In the genomic region with DNA sequence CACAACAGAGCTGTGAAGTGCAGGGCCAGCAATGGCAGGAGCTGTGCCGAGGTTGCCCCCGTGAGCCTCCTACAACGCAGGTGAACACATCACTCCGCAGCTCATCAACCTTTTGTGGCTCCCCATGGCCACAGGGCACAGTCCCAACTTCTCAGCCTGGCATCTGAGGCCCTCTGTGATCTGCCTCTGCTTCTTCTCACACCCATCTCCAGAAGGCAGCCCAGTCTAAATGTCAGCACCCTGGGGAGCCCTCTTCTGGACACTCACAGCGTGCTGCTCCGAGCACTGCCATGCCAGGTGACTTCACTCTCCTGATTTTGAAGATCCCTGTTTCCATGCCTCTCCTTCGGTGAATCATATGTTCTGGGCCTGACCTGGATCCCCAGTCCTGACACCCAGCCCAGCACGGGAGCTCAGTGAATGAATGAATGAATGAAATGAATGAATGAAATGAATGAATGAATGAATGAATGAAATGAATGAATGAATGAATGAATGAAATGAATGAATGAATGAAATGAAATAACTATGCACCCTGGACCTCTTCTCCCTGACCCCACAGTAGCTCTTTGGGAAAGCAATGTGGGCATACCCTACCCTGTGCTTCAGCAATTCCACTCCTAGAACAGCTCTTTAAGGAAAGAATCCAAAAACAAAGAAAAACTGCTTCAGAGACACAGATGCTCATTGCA, we compare ENCODE assay signal across 10 cellular contexts. TPM values are rescaled to one million over a fixed set of nuclear protein-coding genes. Genes with fewer than 3 reads are reported as not detected.
DNase-seq lines count a peak whose midpoint lies in the region; ATAC-seq, FAIRE-seq and TF ChIP-seq lines count a peak whose summit lies in the region.
"Had no signal": no experiment of that assay in that cellular context is flagged by ENCODE, and none has a peak within 500 bp of the region (broad histone marks: within the 10 kb centered on the region; RNA-seq: fewer than 3 reads in every experiment).

No MANE protein-coding gene starts in this region.

- H2AFZ ChIP-seq in IMR-90 (replicated peaks; ENCODE audit: low read length, poor library complexity) (no peak overlapping the region), K562 (ENCODE audit: low read depth, low read length) (peak overlapping the region; percentile 88)

- H3K4me1 ChIP-seq in IMR-90 (ENCODE audit: control insufficient read depth, insufficient read depth, low read length) (no peaks in the 10 kb centered on the region), K562 (replicated peaks in 1 of 2; ENCODE audit: control insufficient read depth in 2 of 2, insufficient read depth in 2 of 2, low read length in 2 of 2) (peaks cover 9 to 17% of the 10 kb centered on the region in 2 experiments; a peak in 4 of 5 replicates)
- H3K4me1 ChIP-seq in naive thymus-derived CD4-positive, alpha-beta T cell (ENCODE audit: control insufficient read depth in 2 of 2, insufficient read depth in 2 of 2, low read length in 2 of 2) = no peaks in the 10 kb centered on the region

- H3K18ac ChIP-seq in IMR-90 (ENCODE audit: low read depth, low read length) = no peak overlapping the region

- no peaks in the 10 kb centered on the region for H3K36me3 ChIP-seq in IMR-90 (ENCODE audit: control insufficient read depth, insufficient read depth, low read length)
- no peaks in the 10 kb centered on the region for H3K36me3 ChIP-seq in K562 (ENCODE audit: control insufficient read depth, insufficient read depth, low read length)
- no peaks in the 10 kb centered on the region for H3K36me3 ChIP-seq in naive thymus-derived CD4-positive, alpha-beta T cell (ENCODE audit: control insufficient read depth in 2 of 3, insufficient read depth in 3 of 3, low read length in 3 of 3)

- no peaks in the 10 kb centered on the region for H3K4me1 Mint-ChIP-seq in naive thymus-derived CD4-positive, alpha-beta T cell
- H3K4me1 Mint-ChIP-seq in CD14-positive monocyte = no peaks in the 10 kb centered on the region

- TF ChIP-seq POLR2A in IMR-90 (IDR thresholded peaks at IDR 0.05; ENCODE audit: low read depth, low read length) (no peak), K562 (conservative IDR thresholded peaks at IDR 0.05) (no peak)

- no peak overlapping the region for H2BK15ac ChIP-seq in IMR-90 (ENCODE audit: low read depth, low read length)

- H3K56ac ChIP-seq in IMR-90 (ENCODE audit: extremely low read depth, insufficient read depth, low read length) = no peak overlapping the region

- no peaks in the 10 kb centered on the region for H3K79me1 ChIP-seq in IMR-90 (ENCODE audit: low read depth in 1 of 2, low read length in 2 of 2)

- no peaks in the 10 kb centered on the region for H3K9me3 Mint-ChIP-seq in naive thymus-derived CD4-positive, alpha-beta T cell
- no peaks in the 10 kb centered on the region for H3K9me3 Mint-ChIP-seq in CD14-positive monocyte

- no peak for FAIRE-seq in D721Med (lab: Jason Lieb, UNC)
- peak; percentile 93 for FAIRE-seq in K562 (lab: Jason Lieb, UNC)

- H2BK5ac ChIP-seq in IMR-90 (ENCODE audit: low read depth, low read length, poor library complexity, severe bottlenecking) = no peak overlapping the region

- no peak overlapping the region for H3K23ac ChIP-seq in IMR-90 (ENCODE audit: low read depth, low read length)

- no peak overlapping the region for H3K14ac ChIP-seq in IMR-90 (replicated peaks; ENCODE audit: low read depth, low read length)

- no peak overlapping the region for H2AK5ac ChIP-seq in IMR-90 (ENCODE audit: low read depth, low read length)

- intact Hi-C loops in IMR-90 (cut with micrococcal nuclease) = no loop called here
- intact Hi-C loops in K562 (cut with micrococcal nuclease) = no loop called here
- intact Hi-C loops in left colon (cut with DNase I, micrococcal nuclease) = no loop called here
- intact Hi-C loops in naive thymus-derived CD4-positive, alpha-beta T cell (cut with micrococcal nuclease) = no loop called here
- intact Hi-C loops in CD14-positive monocyte (cut with micrococcal nuclease) = no loop called here

- H3K27ac Mint-ChIP-seq in naive thymus-derived CD4-positive, alpha-beta T cell = peak overlapping the region in 1 of 9 donors; percentile 22
- peak overlapping the region in 2 of 7 donors; percentile 45 to 54 for H3K27ac Mint-ChIP-seq in CD14-positive monocyte

- H3K9ac ChIP-seq in IMR-90 (ENCODE audit: low read depth, low read length) (no peak overlapping the region), K562 (ENCODE audit: insufficient read depth in 1 of 2, low read depth in 2 of 2, low read length in 2 of 2) (peak overlapping the region in 1 of 2 experiments; percentile 81; a peak in 2 of 4 replicates)

- no peaks in the 10 kb centered on the region for H3K9me3 ChIP-seq in IMR-90 (ENCODE audit: control insufficient read depth, insufficient read depth, low read length)
- no peaks in the 10 kb centered on the region for H3K9me3 ChIP-seq in K562 (replicated peaks; ENCODE audit: control insufficient read depth, insufficient read depth, low read depth, low read length)
- H3K9me3 ChIP-seq in naive thymus-derived CD4-positive, alpha-beta T cell (ENCODE audit: control insufficient read depth in 2 of 3, low read length in 3 of 3) = no peaks in the 10 kb centered on the region

- H3K4me3 Mint-ChIP-seq in naive thymus-derived CD4-positive, alpha-beta T cell = no peak overlapping the region
- H3K4me3 Mint-ChIP-seq in CD14-positive monocyte = no peak overlapping the region

- TF ChIP-seq RAD21 in IMR-90 (IDR thresholded peaks at IDR 0.05; ENCODE audit: low read length) (no peak), K562 (CRISPR knock-in tag; conservative IDR thresholded peaks at IDR 0.05 in 1 of 2, IDR thresholded peaks at IDR 0.05 in 1 of 2) (peak; percentile 23 to 48; a peak in 3 of 4 replicates)

- no peak overlapping the region for H4K5ac ChIP-seq in IMR-90 (ENCODE audit: low read depth, low read length)

- in situ Hi-C loops in IMR-90 (cut with MboI; ENCODE audit: low sequenced_read_pairs) = no loop called here
- in situ Hi-C loops in K562 (cut with MboI) = loop anchor here (10.0 kb wide), 2 partner anchors 168 to 398 kb away; no protein-coding TSS in a partner anchor

- H3K36me3 Mint-ChIP-seq in naive thymus-derived CD4-positive, alpha-beta T cell = no peaks in the 10 kb centered on the region
- no peaks in the 10 kb centered on the region for H3K36me3 Mint-ChIP-seq in CD14-positive monocyte

- H4K20me1 ChIP-seq in IMR-90 (ENCODE audit: insufficient read depth, low read length) (no peaks in the 10 kb centered on the region), K562 (replicated peaks; ENCODE audit: control insufficient read depth, insufficient read depth, low read length) (no peaks in the 10 kb centered on the region)

- POLR2A ChIA-PET in IMR-90 (lab: Charles Lee; ENCODE audit: unreplicated experiment) = no interaction called here
- POLR2A ChIA-PET in K562 (lab: Yijun Ruan, JAX) = interaction anchor here (0.7 to 2.1 kb wide), 3 partner anchors 10 to 121 kb away, joined by 3 to 7 read pairs (median 4); partner anchors contain the start of gene IREB2
- POLR2A ChIA-PET in naive thymus-derived CD4-positive, alpha-beta T cell (lab: Charles Lee) = no interaction called here

- H3K4me2 ChIP-seq in IMR-90 (ENCODE audit: low read depth, low read length) = no peak overlapping the region
- H3K4me2 ChIP-seq in K562 (ENCODE audit: insufficient read depth, low read length) = peak overlapping the region; percentile 34; the same call in 1 of the 2 replicates

- no peaks in the 10 kb centered on the region for H3K79me2 ChIP-seq in K562 (ENCODE audit: control insufficient read depth, insufficient read depth, low read length)

- ATAC-seq in IMR-90 (ENCODE audit: low read depth) (peak; percentile 56; the same call in 1 of the 2 replicates), K562 (peak; percentile 73), left colon (peak; percentile 64), HG03460 (IDR thresholded peaks at IDR 0.05; ENCODE audit: unreplicated experiment) (no peak)
- no peak for ATAC-seq in naive thymus-derived CD4-positive, alpha-beta T cell

- no peak for TF ChIP-seq EP300 in K562 (IDR thresholded peaks at IDR 0.05; ENCODE audit: low read length)

- DNase-seq in D721Med (ENCODE audit: insufficient read length, low spot score) (no peak), IMR-90 (no peak), K562 (ENCODE audit: extremely low read depth in 1 of 4, low spot score in 3 of 4) (peak; percentile 51 to 60 (median 55)), left colon (peak in 1 of 2 donors; percentile 54), activated gamma-delta T cell treated with Interleukin-2 at 50 U/mL for 16 hours (no peak), CD14-positive monocyte (ENCODE audit: low spot score) (no peak)
- no peak for DNase-seq in naive thymus-derived CD4-positive, alpha-beta T cell

- no peak overlapping the region for H4K8ac ChIP-seq in IMR-90 (ENCODE audit: low read depth in 2 of 2, low read length in 2 of 2)

- CTCF ChIA-PET in IMR-90 (lab: Yijun Ruan, JAX) (no interaction called here), K562 (lab: Yijun Ruan, JAX; ENCODE audit: low intra/inter-chr PET ratio) (interaction anchor here (0.6 kb wide), 1 partner anchor 108 kb away, joined by 4 read pairs; no protein-coding TSS in a partner anchor)
- CTCF ChIA-PET in naive thymus-derived CD4-positive, alpha-beta T cell (lab: Charles Lee) = interaction anchor here (0.8 kb wide), 1 partner anchor 9 kb away, joined by 3 read pairs; no protein-coding TSS in a partner anchor

- no peak overlapping the region for H3K4ac ChIP-seq in IMR-90 (ENCODE audit: low read depth, low read length)

- H2BK120ac ChIP-seq in IMR-90 (ENCODE audit: low read depth, low read length) = no peak overlapping the region

- WGBS in IMR-90 (ENCODE audit: extremely low coverage in 2 of 2, insufficient read length in 1 of 2), 2 experiments = 75% methylated on average over 2 of the region's 8 CpGs; no CpG with 5 or more reads in 1 of the 2 experiments
- WGBS in K562 (ENCODE audit: insufficient coverage, low coverage, missing lambda C conversion rate) = 55% methylated on average over 8 of the region's 8 CpGs

- H4K91ac ChIP-seq in IMR-90 (ENCODE audit: insufficient read depth, low read depth, low read length) = no peak overlapping the region

- H3K4me3 ChIP-seq in IMR-90 (ENCODE audit: insufficient read depth, low read depth, low read length) (no peak overlapping the region), K562 (no peak overlapping the region)
- no peak overlapping the region for H3K4me3 ChIP-seq in naive thymus-derived CD4-positive, alpha-beta T cell (ENCODE audit: low read length)

- TF ChIP-seq CTCF in D721Med (IDR thresholded peaks at IDR 0.05; ENCODE audit: insufficient read depth, missing control alignments) = peak; percentile 11
- TF ChIP-seq CTCF in IMR-90 (conservative IDR thresholded peaks at IDR 0.05; ENCODE audit: low read depth, low read length) = no peak; the same call in 1 of the 2 replicates
- peak; percentile 47 to 54 (median 53) for TF ChIP-seq CTCF in K562 (IDR thresholded peaks at IDR 0.05 in 2 of 3, conservative IDR thresholded peaks at IDR 0.05 in 1 of 3; ENCODE audit: insufficient read depth in 2 of 3, low read depth in 1 of 3, low read length in 3 of 3)
- no peak for TF ChIP-seq CTCF in CD14-positive monocyte (IDR thresholded peaks at IDR 0.05)

- H3K9me1 ChIP-seq in IMR-90 (ENCODE audit: insufficient read depth, low read length) (peaks cover 6% of the 10 kb centered on the region; the same call in 1 of the 2 replicates), K562 (ENCODE audit: control insufficient read depth, insufficient read depth, low read length) (peaks cover 7% of the 10 kb centered on the region)

- H2AK9ac ChIP-seq in IMR-90 (replicated peaks; ENCODE audit: low read depth, low read length, poor library complexity) = no peak overlapping the region

- BruUV-seq in IMR-90 (replicated peaks; lab: Mats Ljungman, UMichigan) (no TSS peak), K562 (replicated peaks; lab: Mats Ljungman, UMichigan) (no TSS peak)

- H3K27ac ChIP-seq in IMR-90 (ENCODE audit: insufficient read depth, low read length) (no peak overlapping the region), K562 (ENCODE audit: extremely low read depth, low read depth, low read length) (no peak overlapping the region)
- no peak overlapping the region for H3K27ac ChIP-seq in naive thymus-derived CD4-positive, alpha-beta T cell (ENCODE audit: low read depth, low read length)

- dilution Hi-C loops in IMR-90 (cut with HindIII; ENCODE audit: low sequenced_read_pairs, unreplicated experiment) = no loop called here

- no peak overlapping the region for H2BK20ac ChIP-seq in IMR-90 (ENCODE audit: low read depth, low read length)

- H3K27me3 Mint-ChIP-seq in naive thymus-derived CD4-positive, alpha-beta T cell = peaks cover 0 to 8% (median 0%) of the 10 kb centered on the region in 5 donors
- peaks cover 0 to 8% (median 0%) of the 10 kb centered on the region in 3 donors for H3K27me3 Mint-ChIP-seq in CD14-positive monocyte (ENCODE audit: low read depth in 3 of 3)

- H3K27me3 ChIP-seq in IMR-90 (ENCODE audit: control insufficient read depth, insufficient read depth, low read length) (peaks cover 23% of the 10 kb centered on the region; the same call in 1 of the 2 replicates), K562 (ENCODE audit: control insufficient read depth in 2 of 2, insufficient read depth in 2 of 2, low read length in 2 of 2) (no peaks in the 10 kb centered on the region)
- H3K27me3 ChIP-seq in naive thymus-derived CD4-positive, alpha-beta T cell (ENCODE audit: control insufficient read depth in 2 of 2, insufficient read depth in 2 of 2, low read length in 2 of 2) = no peaks in the 10 kb centered on the region

RNA-seq across cellular contexts. Expression of gene SKIC8, which starts 17.9 kb away (rescaled TPM):
- total RNA-seq in IMR-90 (2012; rRNA removed) (102 and 124 TPM in 2 replicates), K562 (2014; rRNA removed) (99.3 and 118 TPM in 2 replicates), K562 (2014; rRNA removed; fragmentation: Illumina TruSeq; extraction: Trizol) (139 and 146 TPM in 2 replicates), K562 (2015; rRNA removed; fragmentation: Illumina TruSeq; extraction: Trizol) (152 and 164 TPM in 2 replicates), K562 (2021) (79.5 and 87.3 TPM in 2 replicates), left colon (10 to 100 TPM; 33.2 to 35.1 TPM)
- polyA plus RNA-seq in IMR-90 (2012; rRNA removed) (69.9 and 72.2 TPM in 2 replicates), K562 (2011; rRNA removed) (158 and 224 TPM in 2 replicates), K562 (2014; fragmentation: Illumina TruSeq; extraction: Trizol) (124 and 127 TPM in 2 replicates), K562 (2014; fragmentation: Nextera tagmentation; extraction: Ambion mirVana) (100 to 1,000 TPM; 352 to 389 TPM), K562 (2014; rRNA removed) (140 and 168 TPM in 2 replicates), CD14-positive monocyte (100 to 1,000 TPM in 1 of 2 donors, 10 to 100 TPM in 1; 88.0 to 123 TPM)
- 36.8 and 57.4 TPM in 2 replicates for polyA plus RNA-seq in IMR-90 (2012; cell fraction: cytosol; rRNA removed)
- 19.0 and 72.0 TPM in 2 replicates for polyA plus RNA-seq in IMR-90 (2012; cell fraction: nucleus; rRNA removed; ENCODE audit: low replicate concordance)
- 61.2 and 107 TPM in 2 replicates for total RNA-seq in K562 (2011; cell fraction: chromatin; rRNA removed; ENCODE audit: low replicate concordance)
- 40.1 and 43.9 TPM in 2 replicates for total RNA-seq in K562 (2011; cell fraction: nucleolus; rRNA removed)
- 76.0 and 92.8 TPM in 2 replicates for total RNA-seq in K562 (2011; cell fraction: nucleoplasm; rRNA removed)
- polyA plus RNA-seq in K562 (2011; cell fraction: cytosol; rRNA removed) = 108 and 162 TPM in 2 replicates
- polyA plus RNA-seq in K562 (2011; cell fraction: nucleus; rRNA removed) = 96.8 and 114 TPM in 2 replicates
- polyA plus RNA-seq in K562 (2012) = 60.8 and 135 TPM in 2 replicates
- 124 and 180 TPM in 2 replicates for polyA minus RNA-seq in K562 (2011; rRNA and poly(A)+ RNA removed)
- 51.6 and 80.3 TPM in 2 replicates for polyA minus RNA-seq in K562 (2011; cell fraction: cytosol; rRNA and poly(A)+ RNA removed)
- polyA minus RNA-seq in K562 (2011; cell fraction: nucleus; rRNA and poly(A)+ RNA removed) = 30.0 and 50.1 TPM in 2 replicates
- 10 to 100 TPM; 26.7 to 48.7 (median 43.6) TPM for total RNA-seq in naive thymus-derived CD4-positive, alpha-beta T cell
- 10 to 100 TPM; 95.1 to 95.8 TPM for polyA plus RNA-seq in naive thymus-derived CD4-positive, alpha-beta T cell

RNA-seq across cellular contexts. Expression of gene CRABP1, which starts 22.9 kb away (rescaled TPM):
- total RNA-seq in IMR-90 (2012; rRNA removed) = not detected in 2 replicates
- not detected in 2 replicates for polyA plus RNA-seq in IMR-90 (2012; rRNA removed)
- not detected in 2 replicates for polyA plus RNA-seq in IMR-90 (2012; cell fraction: cytosol; rRNA removed)
- polyA plus RNA-seq in IMR-90 (2012; cell fraction: nucleus; rRNA removed; ENCODE audit: low replicate concordance) = not detected in 2 replicates
- not detected in 2 replicates for total RNA-seq in K562 (2011; cell fraction: chromatin; rRNA removed; ENCODE audit: low replicate concordance)
- not detected in 2 replicates for total RNA-seq in K562 (2011; cell fraction: nucleolus; rRNA removed)
- not detected in 2 replicates for total RNA-seq in K562 (2011; cell fraction: nucleoplasm; rRNA removed)
- not detected in 2 replicates for total RNA-seq in K562 (2014; rRNA removed)
- not detected in 2 replicates for total RNA-seq in K562 (2014; rRNA removed; fragmentation: Illumina TruSeq; extraction: Trizol)
- not detected in 2 replicates for total RNA-seq in K562 (2015; rRNA removed; fragmentation: Illumina TruSeq; extraction: Trizol)
- total RNA-seq in K562 (2021) = 0.40 and 0.60 TPM in 2 replicates
- not detected in 2 replicates for polyA plus RNA-seq in K562 (2011; rRNA removed)
- polyA plus RNA-seq in K562 (2011; cell fraction: cytosol; rRNA removed) = not detected in 2 replicates
- not detected in 2 replicates for polyA plus RNA-seq in K562 (2011; cell fraction: nucleus; rRNA removed)
- polyA plus RNA-seq in K562 (2012) = not detected in 2 replicates
- polyA plus RNA-seq in K562 (2014; fragmentation: Illumina TruSeq; extraction: Trizol) = not detected in 2 replicates
- not detected for polyA plus RNA-seq in K562 (2014; fragmentation: Nextera tagmentation; extraction: Ambion mirVana)
- not detected in 2 replicates for polyA plus RNA-seq in K562 (2014; rRNA removed)
- not detected in 2 replicates for polyA minus RNA-seq in K562 (2011; rRNA and poly(A)+ RNA removed)
- polyA minus RNA-seq in K562 (2011; cell fraction: cytosol; rRNA and poly(A)+ RNA removed) = not detected in 2 replicates
- not detected in 2 replicates for polyA minus RNA-seq in K562 (2011; cell fraction: nucleus; rRNA and poly(A)+ RNA removed)
- 1 to 10 TPM in 1 of 2 donors, under 1 TPM in 1; 0.61 to 1.5 TPM for total RNA-seq in left colon
- not detected for total RNA-seq in naive thymus-derived CD4-positive, alpha-beta T cell
- polyA plus RNA-seq in naive thymus-derived CD4-positive, alpha-beta T cell = not detected
- not detected for polyA plus RNA-seq in CD14-positive monocyte
- total RNA-seq: renal cortical epithelial cell, subcutaneous adipose tissue had no signal

RNA-seq across cellular contexts. Expression of gene DNAJA4, which starts 52.9 kb away (rescaled TPM):
- total RNA-seq in IMR-90 (2012; rRNA removed) = under 0.01 and 0.18 TPM in 2 replicates
- 0.27 and 0.32 TPM in 2 replicates for polyA plus RNA-seq in IMR-90 (2012; rRNA removed)
- polyA plus RNA-seq in IMR-90 (2012; cell fraction: cytosol; rRNA removed) = 0.01 and 0.09 TPM in 2 replicates
- 0.37 and 1.4 TPM in 2 replicates for polyA plus RNA-seq in IMR-90 (2012; cell fraction: nucleus; rRNA removed; ENCODE audit: low replicate concordance)
- 0.12 and 0.23 TPM in 2 replicates for total RNA-seq in K562 (2011; cell fraction: chromatin; rRNA removed; ENCODE audit: low replicate concordance)
- 0.33 TPM in 1 of 2 replicates, not detected in the other for total RNA-seq in K562 (2011; cell fraction: nucleolus; rRNA removed)
- total RNA-seq in K562 (2011; cell fraction: nucleoplasm; rRNA removed) = 0.15 TPM in 1 of 2 replicates, not detected in the other
- not detected in 2 replicates for total RNA-seq in K562 (2014; rRNA removed)
- total RNA-seq in K562 (2014; rRNA removed; fragmentation: Illumina TruSeq; extraction: Trizol) = 0.11 TPM in 1 of 2 replicates, not detected in the other
- total RNA-seq in K562 (2015; rRNA removed; fragmentation: Illumina TruSeq; extraction: Trizol) = 0.08 TPM in 1 of 2 replicates, not detected in the other
- total RNA-seq in K562 (2021) = 0.16 and 0.25 TPM in 2 replicates
- polyA plus RNA-seq in K562 (2011; rRNA removed) = 0.05 and 0.15 TPM in 2 replicates
- 0.03 TPM in 1 of 2 replicates, not detected in the other for polyA plus RNA-seq in K562 (2011; cell fraction: cytosol; rRNA removed)
- 0.28 and 0.50 TPM in 2 replicates for polyA plus RNA-seq in K562 (2011; cell fraction: nucleus; rRNA removed)
- polyA plus RNA-seq in K562 (2012) = 0.33 and 0.56 TPM in 2 replicates
- not detected in 2 replicates for polyA plus RNA-seq in K562 (2014; fragmentation: Illumina TruSeq; extraction: Trizol)
- 1 to 10 TPM in 1 of 2 experiments, under 1 TPM in 1; 0.56 to 1.0 TPM for polyA plus RNA-seq in K562 (2014; fragmentation: Nextera tagmentation; extraction: Ambion mirVana)
- 0.09 TPM in 1 of 2 replicates, not detected in the other for polyA plus RNA-seq in K562 (2014; rRNA removed)
- polyA minus RNA-seq in K562 (2011; rRNA and poly(A)+ RNA removed) = 0.21 TPM in 1 of 2 replicates, not detected in the other
- 1.1 and 3.1 TPM in 2 replicates for polyA minus RNA-seq in K562 (2011; cell fraction: cytosol; rRNA and poly(A)+ RNA removed)
- polyA minus RNA-seq in K562 (2011; cell fraction: nucleus; rRNA and poly(A)+ RNA removed) = 0.11 and 0.40 TPM in 2 replicates
- total RNA-seq in left colon = 10 to 100 TPM; 36.7 to 39.6 TPM
- 10 to 100 TPM; 28.3 to 44.7 (median 38.1) TPM for total RNA-seq in naive thymus-derived CD4-positive, alpha-beta T cell
- polyA plus RNA-seq in naive thymus-derived CD4-positive, alpha-beta T cell = 10 to 100 TPM in 1 of 2 donors, 1 to 10 TPM in 1; 9.9 to 18.1 TPM
- 1 to 10 TPM; 2.4 to 2.5 TPM for polyA plus RNA-seq in CD14-positive monocyte

Comparison
In these comparisons a context has a peak if more than half of its experiments do, and no peak if none do; other contexts are left out.
1. DNase-seq: peak in K562 (4 of 4); none in D721Med (single experiment), IMR-90 (single experiment), activated gamma-delta T cell treated with Interleukin-2 at 50 U/mL for 16 hours (single experiment), naive thymus-derived CD4-positive, alpha-beta T cell (0 of 9) and CD14-positive monocyte (single experiment).
2. CTCF ChIP-seq: peak in D721Med (single experiment) and K562 (3 of 3); none in IMR-90 (single experiment) and CD14-positive monocyte (single experiment).
3. ATAC-seq: peak in IMR-90 (single experiment), K562 (single experiment) and left colon (single experiment); none in HG03460 (single experiment) and naive thymus-derived CD4-positive, alpha-beta T cell (single experiment).
4. RNA of gene DNAJA4, which starts 52.9 kb away (total RNA-seq): 36.7 to 39.6 TPM in left colon and 28.3 to 44.7 TPM in naive thymus-derived CD4-positive, alpha-beta T cell; under 0.01 to 0.18 TPM in IMR-90 and 0.08 to 0.33 TPM in K562; every median in the first group is over 10 times any median in the second.